Comparison of ENCODE assay signal across 1 cellular context in genomic region chr22:30309981-30310672, GRCh38.
TF ChIP-seq lines count a peak whose summit lies in the region.

No MANE protein-coding gene starts in this region.

TF ChIP-seq in GM23338, 12 proteins besides CTCF, POLR2A, EP300 and RAD21 (continued from another document):
- no peak for TF ChIP-seq ZNF462 (CRISPR knock-in tag; IDR thresholded peaks at IDR 0.05)
